ENCODE assay signal across 8 cellular contexts in the genomic region with DNA sequence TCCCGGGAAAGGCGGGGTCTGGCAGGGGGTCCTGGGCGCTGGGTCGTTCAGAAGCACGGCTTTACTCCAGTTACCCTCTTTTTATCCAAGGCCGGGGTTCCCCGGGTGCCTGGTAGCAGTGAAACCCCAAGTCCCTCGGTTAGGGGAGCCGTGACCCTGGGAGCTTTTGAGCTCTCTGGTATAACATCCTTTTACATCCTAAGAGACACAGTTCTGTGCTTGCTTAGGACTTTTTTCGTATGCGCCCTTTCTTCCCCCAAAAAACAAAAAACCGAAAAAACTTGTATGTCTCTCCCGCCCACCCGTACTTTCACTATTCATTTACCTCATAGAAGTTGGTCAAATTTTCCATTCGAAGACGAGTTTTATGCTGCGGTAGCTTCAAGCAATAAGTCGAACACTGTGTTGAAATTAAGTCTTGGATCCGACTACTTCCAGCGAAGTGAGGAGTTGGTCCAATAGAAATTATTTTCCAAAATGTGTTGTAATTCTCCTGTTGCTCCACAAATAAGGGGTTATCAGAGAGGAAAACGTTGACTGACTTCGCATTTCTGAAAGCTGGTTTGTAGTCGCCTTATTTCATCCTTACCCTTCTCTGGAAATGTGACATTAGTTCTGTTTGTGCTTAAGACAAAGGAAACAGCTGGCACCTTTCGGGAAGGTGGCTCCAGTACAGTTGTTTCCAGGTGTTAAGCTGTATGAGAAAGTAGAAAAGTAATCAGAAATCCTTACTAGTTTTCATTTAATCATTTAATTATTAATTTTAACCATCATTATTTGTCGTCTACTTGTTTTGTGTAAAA. TPM values are rescaled to one million over a fixed set of nuclear protein-coding genes. Genes with fewer than 3 reads are reported as not detected.
A peak's percentile ranks its signal among the peaks of the same experiment; 100 is the strongest.
DNase-seq lines count a peak whose midpoint lies in the region; ATAC-seq and TF ChIP-seq lines count a peak whose summit lies in the region.

No MANE protein-coding gene starts in this region.

- ATAC-seq in GM18505 (IDR thresholded peaks at IDR 0.05; ENCODE audit: unreplicated experiment) (peak; percentile 15), HG02973 (IDR thresholded peaks at IDR 0.05; ENCODE audit: unreplicated experiment) (peak; percentile 21), left cardiac atrium (peak; percentile 29)

- DNase-seq in A172 (ENCODE audit: low spot score) (peak; percentile 2), NCI-H748 treated with DMSO at 0.1 percent for 48 hours (lab: John Stamatoyannopoulos, UW) (peak; percentile 72), left cardiac atrium (no peak), retina (peak; percentile 67), NK-92 (lab: John Stamatoyannopoulos, UW; ENCODE audit: unreplicated experiment) (no peak)
- DNase-seq in activated naive CD8-positive, alpha-beta T cell treated with anti-CD3 and anti-CD28 coated beads, Interleukin-2, amount 50 U/mL, for 16 hours (ENCODE audit: low read depth, low spot score): peak; percentile 28

- intact Hi-C loops in left cardiac atrium (cut with DNase I): no loop called here

- TF ChIP-seq POLR2A in GM18505 (IDR thresholded peaks at IDR 0.05; ENCODE audit: borderline replicate concordance, extremely low read depth, insufficient read depth, insufficient read length): no peak

RNA-seq across cellular contexts. Expression of a gene that starts 0.8 kb away (rescaled TPM):
- 5.7 and 6.3 TPM in 2 replicates for total RNA-seq in A172 (2014; rRNA removed; shearing (Covaris generic))
- 10 to 100 TPM; 30.3 to 45.0 TPM for total RNA-seq in left cardiac atrium

Comparison
In these comparisons a context has a peak if more than half of its experiments do, and no peak if none do; other contexts are left out.
1. DNase-seq: peak in A172 (single experiment), NCI-H748 treated with DMSO at 0.1 percent for 48 hours (single experiment), activated naive CD8-positive, alpha-beta T cell treated with anti-CD3 and anti-CD28 coated beads, Interleukin-2, amount 50 U/mL, for 16 hours (single experiment) and retina (single experiment); none in left cardiac atrium (single experiment) and NK-92 (single experiment).
2. Peak in every context shown above with its lines, with median percentiles within 50 percentile points of each other: ATAC-seq.